In genomic region chr10:5659702-5660528, GRCh38 we compare ENCODE assay signal across 1 cellular context.
A peak's percentile ranks its signal among the peaks of the same experiment; 100 is the strongest.
TF ChIP-seq lines count a peak whose summit lies in the region.

No MANE protein-coding gene starts in this region.

TF ChIP-seq in HepG2, 621 proteins besides CTCF, POLR2A, EP300 and RAD21 (continued from another document and continues in another):
- TF ChIP-seq LRRFIP1 (CRISPR knock-in tag; conservative IDR thresholded peaks at IDR 0.05) (no peak), ZFP36L2 (CRISPR knock-in tag; IDR thresholded peaks at IDR 0.05) (no peak), KAT8 (CRISPR knock-in tag; IDR thresholded peaks at IDR 0.05) (peak; percentile 76), ZNF34 (CRISPR knock-in tag; IDR thresholded peaks at IDR 0.05; ENCODE audit: borderline replicate concordance) (peak; percentile 41; the same call in 1 of the 2 replicates), KDM2A (CRISPR knock-in tag; IDR thresholded peaks at IDR 0.05; ENCODE audit: borderline replicate concordance, low read depth) (peak; percentile 48; the same call in 1 of the 2 replicates), ZNF557 (CRISPR knock-in tag; IDR thresholded peaks at IDR 0.05) (no peak), RFX1 (IDR thresholded peaks at IDR 0.05) (no peak), SPEN (CRISPR knock-in tag; IDR thresholded peaks at IDR 0.05; ENCODE audit: low read depth) (peak; percentile 78), DZIP1 (CRISPR knock-in tag; IDR thresholded peaks at IDR 0.05) (no peak), ZBTB4 (CRISPR knock-in tag; IDR thresholded peaks at IDR 0.05; ENCODE audit: borderline replicate concordance) (no peak), CHD2 (IDR thresholded peaks at IDR 0.05; ENCODE audit: low read depth, low read length) (no peak), PBX2 (CRISPR knock-in tag; IDR thresholded peaks at IDR 0.05) (no peak), RXRB (CRISPR knock-in tag; IDR thresholded peaks at IDR 0.05; ENCODE audit: borderline replicate concordance) (peak; percentile 99), PHF21A (CRISPR knock-in tag; IDR thresholded peaks at IDR 0.05) (no peak; the same call in 1 of the 2 replicates), REPIN1 (CRISPR knock-in tag; IDR thresholded peaks at IDR 0.05; ENCODE audit: borderline replicate concordance, low read depth) (peak; percentile 33; the same call in 1 of the 2 replicates), NFKBIZ (CRISPR knock-in tag; IDR thresholded peaks at IDR 0.05) (no peak), ZBED4 (CRISPR knock-in tag; IDR thresholded peaks at IDR 0.05; ENCODE audit: borderline replicate concordance) (peak; percentile 80; the same call in 1 of the 2 replicates), CBX2 (IDR thresholded peaks at IDR 0.05; ENCODE audit: low read depth, low read length) (no peak), CBX2 (CRISPR knock-in tag; IDR thresholded peaks at IDR 0.05; ENCODE audit: low read depth) (no peak), ZBTB40 (IDR thresholded peaks at IDR 0.05) (no peak), ZBTB40 (CRISPR knock-in tag; IDR thresholded peaks at IDR 0.05) (peak; percentile 25; the same call in 1 of the 2 replicates), CHD4 (IDR thresholded peaks at IDR 0.05; ENCODE audit: borderline replicate concordance, low read length) (peak; percentile 65; the same call in 1 of the 2 replicates), ZNF670 (CRISPR knock-in tag; IDR thresholded peaks at IDR 0.05; ENCODE audit: borderline replicate concordance) (no peak), GATAD2A (CRISPR knock-in tag; IDR thresholded peaks at IDR 0.05) (peak; percentile 90), ZNF576 (CRISPR knock-in tag; IDR thresholded peaks at IDR 0.05) (0 out of 2 replicates have a peak, but pooled peaks have one; percentile 31), PLRG1 (conservative IDR thresholded peaks at IDR 0.05) (no peak), PREB (CRISPR knock-in tag; IDR thresholded peaks at IDR 0.05) (no peak), TCF12 (IDR thresholded peaks at IDR 0.05) (no peak), TCF12 (CRISPR knock-in tag; IDR thresholded peaks at IDR 0.05) (peak; percentile 85), ZNF572 (CRISPR knock-in tag; IDR thresholded peaks at IDR 0.05) (0 out of 2 replicates have a peak, but pooled peaks have one; percentile 55)
